ENCODE assay signal across 16 cellular contexts in the genomic region with DNA sequence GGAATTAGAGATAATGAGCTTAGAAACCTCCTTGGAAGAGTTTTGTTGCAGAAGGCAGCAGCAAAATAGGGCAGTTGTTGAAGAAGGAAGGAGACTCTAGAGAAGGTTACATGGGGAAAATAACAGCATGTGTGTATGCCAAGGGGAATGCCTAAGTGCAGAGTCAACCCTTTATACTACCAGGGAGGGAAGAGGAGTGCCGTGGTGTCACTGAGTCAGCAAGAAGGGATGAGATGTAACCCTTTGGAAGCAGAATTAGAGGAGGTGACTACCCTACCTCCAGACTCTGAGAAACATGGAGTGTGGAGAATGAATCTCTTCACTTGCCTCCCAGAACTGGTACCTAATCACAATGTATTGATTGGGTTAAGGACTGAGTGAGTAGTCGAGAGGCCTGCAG. TPM values are rescaled to one million over a fixed set of nuclear protein-coding genes. Genes with fewer than 3 reads are reported as not detected.
DNase-seq lines count a peak whose midpoint lies in the region; ATAC-seq and TF ChIP-seq lines count a peak whose summit lies in the region.
"Had no signal": no experiment of that assay in that cellular context is flagged by ENCODE, and none has a peak within 500 bp of the region (broad histone marks: within the 10 kb centered on the region; RNA-seq: fewer than 3 reads in every experiment).

No MANE protein-coding gene starts in this region.

- 53% methylated on average over 2 of the region's 2 CpGs for WGBS in prostate gland

- H3K4me1 ChIP-seq in prostate gland (replicated peaks) = no peaks in the 10 kb centered on the region

- no peaks in the 10 kb centered on the region for H3K9me3 ChIP-seq in prostate gland
- H3K9me3 ChIP-seq: heart left ventricle had no signal

- H3K36me3 ChIP-seq in prostate gland = no peaks in the 10 kb centered on the region
- H3K36me3 ChIP-seq: cardiac muscle cell, heart left ventricle had no signal

- ATAC-seq in SK-N-SH treated with all-trans-retinoic acid at 6 μM for 48 hours = peak; percentile 51; the same call in 2 of the 3 replicates
- ATAC-seq: activated CD8-positive, alpha-beta memory T cell treated with anti-CD3 and anti-CD28 coated beads, Interleukin-2, amount 10 ng/mL, durations not matched to agents 7 days and 5 days; heart left ventricle had no signal

- H3K4me3 ChIP-seq in fibroblast of pulmonary artery (replicated peaks; ENCODE audit: low read depth, low read length) (no peak overlapping the region), prostate gland (no peak overlapping the region)
- H3K4me3 ChIP-seq: cardiac muscle cell, heart left ventricle had no signal

- H3K27ac ChIP-seq in prostate gland = no peak overlapping the region
- H3K27ac ChIP-seq: cardiac muscle cell had no signal

- intact Hi-C loops in prostate gland (cut with DNase I) = no loop called here

- no peak for TF ChIP-seq CTCF in fibroblast of pulmonary artery (IDR thresholded peaks at IDR 0.05; ENCODE audit: low read length, missing control alignments)
- TF ChIP-seq CTCF in prostate gland (IDR thresholded peaks at IDR 0.05) = no peak

- H3K27me3 ChIP-seq in prostate gland (replicated peaks; ENCODE audit: insufficient read depth) = no peaks in the 10 kb centered on the region
- H3K27me3 ChIP-seq: cardiac muscle cell, heart left ventricle had no signal

- TF ChIP-seq POLR2A in prostate gland (IDR thresholded peaks at IDR 0.05) = no peak

- peak; percentile 75 for DNase-seq in HCEC 1CT
- peak; percentile 46 for DNase-seq in fibroblast of pulmonary artery (ENCODE audit: low read depth)
- DNase-seq in stromal cell of bone marrow (ENCODE audit: low read depth) = peak; percentile 54
- DNase-seq in activated effector memory CD4-positive, alpha-beta T cell treated with anti-CD3 and anti-CD28 coated beads, Interleukin-2, amount 50 U/mL, for 16 hours = no peak
- no peak for DNase-seq in stimulated activated CD4-positive, alpha-beta T cell treated with anti-CD3 and anti-CD28 coated beads, Interleukin-4, amount 100 ng/mL, for 1 hour
- no peak for DNase-seq in prostate gland (ENCODE audit: low spot score)
- DNase-seq: activated B cell treated with CpG ODN at 0.5 μM for 24 hours; activated CD8-positive, alpha-beta memory T cell treated with anti-CD3 and anti-CD28 coated beads, Interleukin-2, amount 10 ng/mL, durations not matched to agents 7 days and 5 days; activated gamma-delta T cell treated with Interleukin-2 at 50 U/mL for 16 hours; DMS79 treated with DMSO at 0.1 percent for 48 hours; endodermal cell; heart left ventricle; left cardiac atrium; posterior cingulate gyrus had no signal

TF ChIP-seq in SK-N-SH treated with all-trans-retinoic acid at 6 μM for 48 hours, 23 proteins besides CTCF, POLR2A, EP300 and RAD21:
- TF ChIP-seq ISL1 (CRISPR knock-in tag; IDR thresholded peaks at IDR 0.05) = no peak
- TF ChIP-seq SNAI2 (CRISPR knock-in tag; IDR thresholded peaks at IDR 0.05) = no peak
- no peak for TF ChIP-seq POU6F1 (CRISPR knock-in tag; IDR thresholded peaks at IDR 0.05; ENCODE audit: borderline replicate concordance, low read depth)

RNA-seq across cellular contexts. Expression of gene GABRE, which starts 6.7 kb away (rescaled TPM):
- total RNA-seq in prostate gland = 10 to 100 TPM; 11.2 to 46.1 TPM
- total RNA-seq: activated B cell treated with CpG ODN at 0.5 μM for 24 hours; activated CD8-positive, alpha-beta memory T cell treated with anti-CD3 and anti-CD28 coated beads, Interleukin-2, amount 10 ng/mL, durations not matched to agents 7 days and 5 days had no signal

Comparison
In these comparisons a context has a peak if more than half of its experiments do, and no peak if none do; other contexts are left out.
1. DNase-seq: peak in HCEC 1CT (single experiment), fibroblast of pulmonary artery (single experiment) and stromal cell of bone marrow (single experiment); none in activated effector memory CD4-positive, alpha-beta T cell treated with anti-CD3 and anti-CD28 coated beads, Interleukin-2, amount 50 U/mL, for 16 hours (single experiment), stimulated activated CD4-positive, alpha-beta T cell treated with anti-CD3 and anti-CD28 coated beads, Interleukin-4, amount 100 ng/mL, for 1 hour (single experiment) and prostate gland (single experiment).